In genomic region chr2:21317131-21317530, GRCh38 we compare ENCODE assay signal across 9 cellular contexts.
DNase-seq lines count a peak whose midpoint lies in the region; ATAC-seq, FAIRE-seq and TF ChIP-seq lines count a peak whose summit lies in the region.
"Had no signal": no experiment of that assay in that cellular context is flagged by ENCODE, and none has a peak within 500 bp of the region (broad histone marks: within the 10 kb centered on the region; RNA-seq: fewer than 3 reads in every experiment).

No MANE protein-coding gene starts in this region.

- BruUV-seq in MCF 10A (replicated peaks; lab: Mats Ljungman, UMichigan): no TSS peak

- TF ChIP-seq POLR2A in GM12891 (IDR thresholded peaks at IDR 0.05; ENCODE audit: low read depth, low read length) (no peak), testis (IDR thresholded peaks at IDR 0.05) (no peak)

- no peaks in the 10 kb centered on the region for H3K27me3 ChIP-seq in testis

- H3K9me3 ChIP-seq in testis: no peaks in the 10 kb centered on the region

- no peaks in the 10 kb centered on the region for H3K36me3 ChIP-seq in testis (ENCODE audit: low read depth, missing control alignments)

- H3K36me3 Mint-ChIP-seq in CD14-positive monocyte: no peaks in the 10 kb centered on the region
- H3K36me3 Mint-ChIP-seq in MCF 10A (ENCODE audit: insufficient read depth, unreplicated experiment): no peaks in the 10 kb centered on the region
- H3K36me3 Mint-ChIP-seq: T-cell had no signal

- H3K27ac Mint-ChIP-seq in CD14-positive monocyte (no peak overlapping the region), MCF 10A (ENCODE audit: low read depth, unreplicated experiment) (no peak overlapping the region)
- H3K27ac Mint-ChIP-seq: T-cell had no signal

- no peaks in the 10 kb centered on the region for H3K27me3 Mint-ChIP-seq in CD14-positive monocyte (ENCODE audit: low read depth in 3 of 3)
- H3K27me3 Mint-ChIP-seq in MCF 10A (ENCODE audit: insufficient read depth, unreplicated experiment): peaks cover 11% of the 10 kb centered on the region
- H3K27me3 Mint-ChIP-seq: T-cell had no signal

- TF ChIP-seq CTCF in CD14-positive monocyte (IDR thresholded peaks at IDR 0.05): peak; percentile 84
- TF ChIP-seq CTCF in MCF 10A (IDR thresholded peaks at IDR 0.05; ENCODE audit: unreplicated experiment): peak; percentile 64
- TF ChIP-seq CTCF in testis (IDR thresholded peaks at IDR 0.05): peak; percentile 73 to 91 (median 75)

- H3K4me1 Mint-ChIP-seq in CD14-positive monocyte (peaks cover 6% of the 10 kb centered on the region), MCF 10A (ENCODE audit: insufficient read depth, unreplicated experiment) (no peaks in the 10 kb centered on the region)
- H3K4me1 Mint-ChIP-seq: T-cell had no signal

- H3K27ac ChIP-seq in testis: no peak overlapping the region

- H3K9me3 Mint-ChIP-seq in CD14-positive monocyte (peaks cover 0 to 3% (median 0%) of the 10 kb centered on the region in 7 donors), MCF 10A (ENCODE audit: unreplicated experiment) (no peaks in the 10 kb centered on the region)
- H3K9me3 Mint-ChIP-seq: T-cell had no signal

- WGBS in testis, 2 donors: 23 to 33% methylated on average over 10 of the region's 10 CpGs

- POLR2A ChIA-PET in MCF 10A (lab: Yijun Ruan, JAX): interaction anchor here (0.6 to 0.7 kb wide), 2 partner anchors 27 to 45 kb away, joined by 4 to 5 read pairs; no protein-coding TSS in a partner anchor

- ATAC-seq in HG02642 (IDR thresholded peaks at IDR 0.05; ENCODE audit: poor library complexity, unreplicated experiment) (peak; percentile 79), left colon (peak; percentile 71)
- ATAC-seq: T-cell had no signal

- no peak overlapping the region for H3K4me3 ChIP-seq in testis

- CTCF ChIA-PET in MCF 10A (lab: Yijun Ruan, JAX): interaction anchor here (0.5 to 3.4 kb wide), 26 partner anchors 8 to 656 kb away, joined by 3 to 11 read pairs (median 4); no protein-coding TSS in a partner anchor

- DNase-seq in CD14-positive monocyte (ENCODE audit: low spot score) (peak; percentile 45), GM12891 (ENCODE audit: insufficient read length, low spot score) (peak; percentile 17), NCI-H748 (lab: John Stamatoyannopoulos, UW; ENCODE audit: unreplicated experiment) (peak; percentile 84), MCF 10A (ENCODE audit: unreplicated experiment) (peak; percentile 68), left colon (peak; percentile 30 to 65), testis (peak; percentile 85)
- DNase-seq in stimulated activated naive CD4-positive, alpha-beta T cell (lab: John Stamatoyannopoulos, UW): no peak

- peaks cover 9% of the 10 kb centered on the region for H3K4me1 ChIP-seq in testis

- peak; percentile 26 for FAIRE-seq in GM12891 (lab: Jason Lieb, UNC)

- intact Hi-C loops in CD14-positive monocyte (cut with micrococcal nuclease): loop anchor here (2.0 to 5.0 kb wide), 3 partner anchors 140 to 275 kb away; partner anchors contain the start of gene APOB (in 1 of the 2)
- intact Hi-C loops in MCF 10A (cut with micrococcal nuclease): loop anchor here (1.0 kb wide), 2 partner anchors 142 to 275 kb away; no protein-coding TSS in a partner anchor
- intact Hi-C loops in left colon (cut with DNase I, micrococcal nuclease): loop anchor here (2.0 to 10.0 kb wide), 3 partner anchors 140 to 275 kb away; partner anchors contain the start of gene APOB (in 1 of the 2)
- intact Hi-C loops in testis (cut with DNase I; ENCODE audit: low total_unique reads): loop anchor here (5.0 kb wide), 1 partner anchor 140 kb away; no protein-coding TSS in a partner anchor

- H3K4me3 Mint-ChIP-seq in CD14-positive monocyte (no peak overlapping the region), MCF 10A (ENCODE audit: unreplicated experiment) (no peak overlapping the region)
- H3K4me3 Mint-ChIP-seq: T-cell had no signal

TF ChIP-seq in GM12891, 5 proteins besides CTCF, POLR2A, EP300 and RAD21:
- TF ChIP-seq POLR2AphosphoS5 (IDR thresholded peaks at IDR 0.05; ENCODE audit: low read depth, low read length) (no peak), POU2F2 (IDR thresholded peaks at IDR 0.05; ENCODE audit: low read depth, low read length) (no peak), SPI1 (IDR thresholded peaks at IDR 0.05; ENCODE audit: low read depth, low read length) (0 out of 2 replicates have a peak, but pooled peaks have one; percentile 25), TAF1 (IDR thresholded peaks at IDR 0.05; ENCODE audit: low read depth, low read length) (no peak), PAX5 (IDR thresholded peaks at IDR 0.05; ENCODE audit: insufficient read depth, low read length, severe bottlenecking) (no peak)

Comparison
In these comparisons a context has a peak if more than half of its experiments do, and no peak if none do; other contexts are left out.
1. DNase-seq: peak in CD14-positive monocyte (single experiment), GM12891 (single experiment), NCI-H748 (single experiment), MCF 10A (single experiment), left colon (2 of 2) and testis (single experiment); none in stimulated activated naive CD4-positive, alpha-beta T cell (0 of 6).
2. Peak in every context shown above with its lines, with median percentiles within 50 percentile points of each other: CTCF ChIP-seq.